ENCODE assay signal across 23 cellular contexts in the genomic region with DNA sequence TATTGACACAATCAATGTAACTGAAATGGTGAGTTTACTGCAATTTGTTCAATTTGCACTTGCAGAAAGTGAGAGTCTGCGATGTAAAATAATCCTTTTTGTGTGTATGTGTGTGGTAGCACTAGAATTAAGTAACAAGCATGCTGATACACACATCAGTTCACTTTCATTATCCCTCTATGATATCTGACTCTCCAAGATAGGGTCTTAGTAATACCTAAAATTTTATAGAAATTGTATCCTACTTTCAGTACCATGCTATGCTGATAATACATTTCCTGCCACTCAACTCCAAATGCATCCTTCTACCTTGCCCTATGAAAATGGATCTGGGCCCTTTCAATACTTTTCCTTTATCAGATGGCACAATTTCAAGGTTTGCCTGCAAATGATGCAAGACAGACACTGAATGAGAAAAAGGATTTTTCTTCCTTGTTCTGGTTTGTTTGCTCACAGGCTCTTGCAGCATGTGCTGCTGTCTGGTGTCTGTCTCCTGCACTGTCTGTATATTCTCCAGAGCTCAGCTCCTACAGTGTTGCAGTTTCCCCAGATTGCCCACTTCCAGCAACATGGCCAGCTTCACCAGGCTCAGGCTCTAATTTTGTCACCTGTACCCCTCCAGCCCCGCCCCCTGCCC.
"Had no signal": no experiment of that assay in that cellular context is flagged by ENCODE, and none has a peak within 500 bp of the region (broad histone marks: within the 10 kb centered on the region; RNA-seq: fewer than 3 reads in every experiment).

No MANE protein-coding gene starts in this region.

- H3K9ac ChIP-seq: neural progenitor cell, parathyroid adenoma had no signal

- H3K4me3 ChIP-seq: esophagus muscularis mucosa, lower lobe of right lung, neural progenitor cell, right atrium auricular region, testis, transverse colon had no signal

- DNase-seq: activated CD4-positive, alpha-beta T cell treated with anti-CD3 and anti-CD28 coated beads for 48 hours; activated CD4-positive, alpha-beta T cell treated with anti-CD3 and anti-CD28 coated beads, Interleukin-2, amount 50 U/mL, for 48 hours; activated CD8-positive, alpha-beta memory T cell treated with anti-CD3 and anti-CD28 coated beads for 24 hours; activated effector memory CD4-positive, alpha-beta T cell treated with Interleukin-2 at 50 U/mL for 16 hours; activated naive CD4-positive, alpha-beta T cell treated with Interleukin-2 at 50 U/mL for 16 hours; activated naive CD8-positive, alpha-beta T cell treated with anti-CD3 and anti-CD28 coated beads for 36 hours; amniotic stem cell; caudate nucleus; endodermal cell; foreskin keratinocyte; kidney glomerular epithelial cell; lower lobe of right lung; mesendoderm; natural killer cell; occipital lobe; stimulated activated naive CD4-positive, alpha-beta T cell treated with Interleukin-2 at 50 U/mL for 16 hours; testis; transverse colon had no signal

- ATAC-seq: foreskin keratinocyte, left lobe of liver, lower lobe of right lung, natural killer cell had no signal

- H3K4me2 ChIP-seq: neural progenitor cell had no signal

- H3K36me3 ChIP-seq: esophagus muscularis mucosa, lower lobe of right lung, neural progenitor cell, right atrium auricular region, transverse colon had no signal

- H3K4me1 ChIP-seq: esophagus muscularis mucosa, foreskin keratinocyte, lower lobe of right lung, neural progenitor cell, parathyroid adenoma, right atrium auricular region, testis, transverse colon had no signal

- H2AFZ ChIP-seq: neural progenitor cell, parathyroid adenoma had no signal

- H3K79me2 ChIP-seq: parathyroid adenoma had no signal

- H3K27ac ChIP-seq: esophagus muscularis mucosa, foreskin keratinocyte, lower lobe of right lung, neural progenitor cell, parathyroid adenoma, right atrium auricular region, testis, transverse colon had no signal

- H3K9me3 ChIP-seq: esophagus muscularis mucosa, lower lobe of right lung, right atrium auricular region, testis, transverse colon had no signal

- H3K27me3 ChIP-seq: esophagus muscularis mucosa, foreskin keratinocyte, neural progenitor cell, right atrium auricular region, testis, transverse colon had no signal
